1 cellular context compared by ENCODE assay signal in the genomic region with DNA sequence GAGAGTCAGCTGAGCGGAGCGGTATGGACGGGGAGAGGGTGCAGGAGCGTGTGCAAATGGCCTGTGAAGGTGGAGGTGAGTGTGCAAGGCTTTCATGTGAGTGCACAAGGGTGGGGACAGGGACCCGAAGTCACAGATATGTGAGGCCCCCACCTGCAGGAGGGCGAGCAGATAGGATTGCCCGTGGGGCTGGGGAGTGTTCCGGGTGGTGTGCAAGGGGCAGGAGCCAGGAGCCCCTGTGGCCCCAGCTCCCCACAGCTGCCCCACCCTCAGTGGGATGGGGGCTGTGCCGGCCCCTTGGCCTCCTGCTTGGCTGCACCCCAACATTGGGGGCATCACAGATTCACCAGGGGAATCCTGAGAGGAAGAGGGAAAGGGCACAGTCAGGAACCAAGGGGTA.
TF ChIP-seq lines count a peak whose summit lies in the region.

No MANE protein-coding gene starts in this region.

TF ChIP-seq in IMR-90, 13 proteins besides CTCF, POLR2A, EP300 and RAD21:
- TF ChIP-seq NFE2L2 (IDR thresholded peaks at IDR 0.05; ENCODE audit: low read depth, low read length) (no peak), MAFK (IDR thresholded peaks at IDR 0.05; ENCODE audit: low read depth, low read length) (no peak), MAZ (IDR thresholded peaks at IDR 0.05; ENCODE audit: borderline replicate concordance, low read depth, low read length) (no peak), FOS (IDR thresholded peaks at IDR 0.05; ENCODE audit: low read depth, low read length) (no peak), MXI1 (IDR thresholded peaks at IDR 0.05; ENCODE audit: borderline replicate concordance, low read depth, low read length) (no peak), BHLHE40 (IDR thresholded peaks at IDR 0.05; ENCODE audit: low read depth, low read length) (no peak), RCOR1 (IDR thresholded peaks at IDR 0.05; ENCODE audit: insufficient replicate concordance, low read length) (no peak), SMC3 (IDR thresholded peaks at IDR 0.05; ENCODE audit: low read depth, low read length) (no peak), CHD1 (IDR thresholded peaks at IDR 0.05; ENCODE audit: low read depth, low read length) (no peak), CEBPB (IDR thresholded peaks at IDR 0.05; ENCODE audit: low read depth, low read length) (no peak), RFX5 (IDR thresholded peaks at IDR 0.05; ENCODE audit: low read depth, low read length) (no peak)
- TF ChIP-seq, protein P1, sequence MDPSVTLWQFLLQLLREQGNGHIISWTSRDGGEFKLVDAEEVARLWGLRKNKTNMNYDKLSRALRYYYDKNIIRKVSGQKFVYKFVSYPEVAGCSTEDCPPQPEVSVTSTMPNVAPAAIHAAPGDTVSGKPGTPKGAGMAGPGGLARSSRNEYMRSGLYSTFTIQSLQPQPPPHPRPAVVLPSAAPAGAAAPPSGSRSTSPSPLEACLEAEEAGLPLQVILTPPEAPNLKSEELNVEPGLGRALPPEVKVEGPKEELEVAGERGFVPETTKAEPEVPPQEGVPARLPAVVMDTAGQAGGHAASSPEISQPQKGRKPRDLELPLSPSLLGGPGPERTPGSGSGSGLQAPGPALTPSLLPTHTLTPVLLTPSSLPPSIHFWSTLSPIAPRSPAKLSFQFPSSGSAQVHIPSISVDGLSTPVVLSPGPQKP (IDR thresholded peaks at IDR 0.05; ENCODE audit: borderline replicate concordance, low read depth, low read length): no peak
- TF ChIP-seq, protein P2, sequence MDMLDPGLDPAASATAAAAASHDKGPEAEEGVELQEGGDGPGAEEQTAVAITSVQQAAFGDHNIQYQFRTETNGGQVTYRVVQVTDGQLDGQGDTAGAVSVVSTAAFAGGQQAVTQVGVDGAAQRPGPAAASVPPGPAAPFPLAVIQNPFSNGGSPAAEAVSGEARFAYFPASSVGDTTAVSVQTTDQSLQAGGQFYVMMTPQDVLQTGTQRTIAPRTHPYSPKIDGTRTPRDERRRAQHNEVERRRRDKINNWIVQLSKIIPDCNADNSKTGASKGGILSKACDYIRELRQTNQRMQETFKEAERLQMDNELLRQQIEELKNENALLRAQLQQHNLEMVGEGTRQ (IDR thresholded peaks at IDR 0.05; ENCODE audit: low read depth, low read length): no peak
TF ChIP-seq in IMR-90: peak in this region for 0.
